ENCODE assay signal across 16 cellular contexts in genomic region chr15:79846539-79846938, GRCh38. TPM values are rescaled to one million over a fixed set of nuclear protein-coding genes. Genes with fewer than 3 reads are reported as not detected.
DNase-seq lines count a peak whose midpoint lies in the region; ATAC-seq and TF ChIP-seq lines count a peak whose summit lies in the region.
"Had no signal": no experiment of that assay in that cellular context is flagged by ENCODE, and none has a peak within 500 bp of the region (broad histone marks: within the 10 kb centered on the region; RNA-seq: fewer than 3 reads in every experiment).

No MANE protein-coding gene starts in this region.

- peaks cover 49% of the 10 kb centered on the region for H3K36me3 ChIP-seq in lower lobe of right lung

- TF ChIP-seq CTCF in nephron progenitor cell (IDR thresholded peaks at IDR 0.05) (no peak), lower lobe of right lung (IDR thresholded peaks at IDR 0.05) (no peak)

- intact Hi-C loops in lower lobe of right lung (cut with DNase I), result no loop called here

- peaks cover 7 to 24% of the 10 kb centered on the region in 2 donors for H3K36me3 Mint-ChIP-seq in activated naive CD4-positive, alpha-beta T cell treated with anti-CD3 and anti-CD28 coated beads, Interleukin-2, amount 50 U/mL, for 72 hours
- peaks cover 66% of the 10 kb centered on the region for H3K36me3 Mint-ChIP-seq in nephron progenitor cell (ENCODE audit: low read depth)

- H3K9me3 Mint-ChIP-seq in activated naive CD4-positive, alpha-beta T cell treated with anti-CD3 and anti-CD28 coated beads, Interleukin-2, amount 50 U/mL, for 72 hours, result no peaks in the 10 kb centered on the region
- no peaks in the 10 kb centered on the region for H3K9me3 Mint-ChIP-seq in nephron progenitor cell
- H3K9me3 Mint-ChIP-seq: CD8-positive, alpha-beta memory T cell had no signal

- no peaks in the 10 kb centered on the region for H3K27me3 Mint-ChIP-seq in nephron progenitor cell (ENCODE audit: low read depth, poor library complexity)
- H3K27me3 Mint-ChIP-seq: CD8-positive, alpha-beta memory T cell had no signal

- ATAC-seq in activated naive CD4-positive, alpha-beta T cell treated with anti-CD3 and anti-CD28 coated beads, Interleukin-2, amount 50 U/mL, for 72 hours, result no peak
- peak; percentile 88 for ATAC-seq in left lobe of liver
- no peak for ATAC-seq in lower lobe of right lung

- H3K27ac Mint-ChIP-seq in activated naive CD4-positive, alpha-beta T cell treated with anti-CD3 and anti-CD28 coated beads, Interleukin-2, amount 50 U/mL, for 72 hours, result peak overlapping the region; percentile 14 to 73
- H3K27ac Mint-ChIP-seq in nephron progenitor cell, result no peak overlapping the region

- H3K4me3 Mint-ChIP-seq in nephron progenitor cell, result peak overlapping the region; percentile 21
- H3K4me3 Mint-ChIP-seq: CD8-positive, alpha-beta memory T cell had no signal

- no peak overlapping the region for H3K4me3 ChIP-seq in lower lobe of right lung
- H3K4me3 ChIP-seq: BLaER1, HAP-1 had no signal

- DNase-seq in activated naive CD4-positive, alpha-beta T cell treated with anti-CD3 and anti-CD28 coated beads, Interleukin-2, amount 50 U/mL, for 72 hours (ENCODE audit: low spot score in 2 of 2), result no peak
- no peak for DNase-seq in activated naive CD4-positive, alpha-beta T cell treated with Interleukin-2 at 50 U/mL for 16 hours
- DNase-seq in left lobe of liver (ENCODE audit: low spot score), result peak; percentile 78
- DNase-seq in nephron progenitor cell, result no peak
- no peak for DNase-seq in lower lobe of right lung
- no peak for DNase-seq in GM03348 (ENCODE audit: low spot score)
- no peak for DNase-seq in activated CD4-positive, alpha-beta T cell treated with anti-CD3 and anti-CD28 coated beads for 1 hour
- DNase-seq: 8988T; AML-193; Caco-2; CD8-positive, alpha-beta memory T cell; DND-41; GDM1; GOT3 had no signal

- H3K27ac ChIP-seq in lower lobe of right lung, result no peak overlapping the region
- H3K27ac ChIP-seq: BLaER1 had no signal

- no peaks in the 10 kb centered on the region for H3K9me3 ChIP-seq in lower lobe of right lung
- H3K9me3 ChIP-seq: BLaER1, Caco-2, HAP-1 had no signal

- no peaks in the 10 kb centered on the region for H3K4me1 ChIP-seq in lower lobe of right lung
- H3K4me1 ChIP-seq: BLaER1, Caco-2, HAP-1 had no signal

- no peaks in the 10 kb centered on the region for H3K27me3 ChIP-seq in lower lobe of right lung (ENCODE audit: low read depth)
- H3K27me3 ChIP-seq: BLaER1 had no signal

- peaks cover 38% of the 10 kb centered on the region for H3K4me1 Mint-ChIP-seq in nephron progenitor cell

RNA-seq across cellular contexts. Expression of gene MTHFS, which starts 50.3 kb away (rescaled TPM):
- 10 to 100 TPM; 23.4 to 40.9 TPM for total RNA-seq in activated naive CD4-positive, alpha-beta T cell treated with anti-CD3 and anti-CD28 coated beads, Interleukin-2, amount 50 U/mL, for 72 hours
- 164 TPM for total RNA-seq in left lobe of liver
- total RNA-seq in lower lobe of right lung, result 37.4 TPM
